In the genomic region with DNA sequence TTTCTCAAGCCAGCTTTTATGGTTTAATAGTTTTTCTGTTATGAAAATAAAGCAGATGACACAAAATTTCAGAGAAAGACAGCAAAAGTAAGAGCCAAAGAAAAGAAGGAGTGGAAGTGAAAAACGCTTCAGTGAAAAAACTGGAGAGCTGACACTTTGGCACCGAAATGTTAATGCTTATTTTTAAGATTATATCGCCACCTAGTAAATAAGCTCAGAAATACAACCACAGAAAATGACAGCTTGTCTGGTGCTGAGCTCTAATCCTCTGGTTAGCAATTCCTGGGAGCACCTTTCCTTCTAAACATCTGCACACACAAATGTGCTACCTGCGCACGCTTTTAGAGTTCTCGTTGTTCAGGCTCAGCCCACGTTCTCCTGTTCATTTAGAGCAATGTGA, we compare ENCODE assay signal across 8 cellular contexts.
A peak's percentile ranks its signal among the peaks of the same experiment; 100 is the strongest.
DNase-seq lines count a peak whose midpoint lies in the region; ATAC-seq, FAIRE-seq and TF ChIP-seq lines count a peak whose summit lies in the region.

No MANE protein-coding gene starts in this region.

- H3K9ac ChIP-seq in K562 (ENCODE audit: insufficient read depth in 1 of 2, low read depth in 2 of 2, low read length in 2 of 2), result no peak overlapping the region

- H3K79me2 ChIP-seq in K562 (ENCODE audit: control insufficient read depth, insufficient read depth, low read length), result no peaks in the 10 kb centered on the region

- ATAC-seq in Right ventricle myocardium inferior (no peak), HG02852 (IDR thresholded peaks at IDR 0.05; ENCODE audit: unreplicated experiment) (peak; percentile 70), K562 (no peak)

- in situ Hi-C loops in K562 (cut with MboI), result loop anchor here (25.0 kb wide), 1 partner anchor 724 kb away; no protein-coding TSS in a partner anchor

- TF ChIP-seq POLR2A in K562 (conservative IDR thresholded peaks at IDR 0.05) (no peak), vagina (IDR thresholded peaks at IDR 0.05) (no peak)

- H3K9me1 ChIP-seq in K562 (ENCODE audit: control insufficient read depth, insufficient read depth, low read length), result no peaks in the 10 kb centered on the region

- H3K4me1 ChIP-seq in cardiac muscle cell (ENCODE audit: low read depth) (no peaks in the 10 kb centered on the region), K562 (replicated peaks in 1 of 2; ENCODE audit: control insufficient read depth in 2 of 2, insufficient read depth in 2 of 2, low read length in 2 of 2) (no peaks in the 10 kb centered on the region), vagina (no peaks in the 10 kb centered on the region)

- 2% methylated on average over 7 of the region's 7 CpGs for WGBS in K562 (ENCODE audit: insufficient coverage, low coverage, missing lambda C conversion rate)

- TF ChIP-seq CTCF in cardiac muscle cell (IDR thresholded peaks at IDR 0.05; ENCODE audit: low read depth, low read length), result peak; percentile 45
- peak in 1 of 3 experiments; percentile 20; a peak in 2 of 6 replicates for TF ChIP-seq CTCF in K562 (IDR thresholded peaks at IDR 0.05 in 2 of 3, conservative IDR thresholded peaks at IDR 0.05 in 1 of 3; ENCODE audit: insufficient read depth in 2 of 3, low read depth in 1 of 3, low read length in 3 of 3)
- TF ChIP-seq CTCF in vagina (IDR thresholded peaks at IDR 0.05), result peak in 1 of 3 experiments; percentile 33

- POLR2A ChIA-PET in K562 (lab: Yijun Ruan, JAX), result no interaction called here

- peak; percentile 62 to 63; a peak in 3 of 4 replicates for TF ChIP-seq RAD21 in K562 (CRISPR knock-in tag; conservative IDR thresholded peaks at IDR 0.05 in 1 of 2, IDR thresholded peaks at IDR 0.05 in 1 of 2)

- no peak overlapping the region for H3K4me3 ChIP-seq in cardiac muscle cell
- H3K4me3 ChIP-seq in K562, result no peak overlapping the region
- no peak overlapping the region for H3K4me3 ChIP-seq in vagina

- H3K27me3 ChIP-seq in cardiac muscle cell (no peaks in the 10 kb centered on the region), K562 (ENCODE audit: control insufficient read depth in 2 of 2, insufficient read depth in 2 of 2, low read length in 2 of 2) (no peaks in the 10 kb centered on the region), vagina (no peaks in the 10 kb centered on the region)

- intact Hi-C loops in Right ventricle myocardium inferior (cut with DNase I) (no loop called here), K562 (cut with micrococcal nuclease) (loop anchor here (2.0 kb wide), 1 partner anchor 308 kb away; no protein-coding TSS in a partner anchor), vagina (cut with DNase I) (loop anchor here (2.0 to 5.0 kb wide), 2 partner anchors 308 to 729 kb away; no protein-coding TSS in a partner anchor)

- DNase-seq in cardiac muscle cell (ENCODE audit: low read depth in 1 of 2, low spot score in 1 of 2) (peak; percentile 31 to 60), Right ventricle myocardium inferior (ENCODE audit: missing footprints) (no peak), NCI-H226 (peak; percentile 32), K562 (ENCODE audit: extremely low read depth in 1 of 4, low spot score in 3 of 4) (peak in 1 of 4 experiments; percentile 2), kidney glomerular epithelial cell (lab: John Stamatoyannopoulos, UW) (peak; percentile 50), urothelium cell line (ENCODE audit: low spot score) (peak; percentile 53), vagina (ENCODE audit: extremely low spot score in 2 of 2) (no peak)

- TF ChIP-seq EP300 in K562 (IDR thresholded peaks at IDR 0.05; ENCODE audit: low read length), result no peak

- H3K27ac ChIP-seq in cardiac muscle cell (no peak overlapping the region), K562 (ENCODE audit: extremely low read depth, low read depth, low read length) (no peak overlapping the region), vagina (no peak overlapping the region)

- H3K4me2 ChIP-seq in K562 (ENCODE audit: insufficient read depth, low read length), result no peak overlapping the region

- FAIRE-seq in K562 (lab: Jason Lieb, UNC) (no peak), urothelium cell line (lab: Jason Lieb, UNC) (no peak)

- CTCF ChIA-PET in K562 (lab: Yijun Ruan, JAX; ENCODE audit: low intra/inter-chr PET ratio), result interaction anchor here (0.8 kb wide), 1 partner anchor 308 kb away, joined by 3 read pairs; no protein-coding TSS in a partner anchor

- H2AFZ ChIP-seq in K562 (ENCODE audit: low read depth, low read length), result no peak overlapping the region

- BruUV-seq in K562 (replicated peaks; lab: Mats Ljungman, UMichigan), result no TSS peak

- no peaks in the 10 kb centered on the region for H4K20me1 ChIP-seq in K562 (replicated peaks; ENCODE audit: control insufficient read depth, insufficient read depth, low read length)

- no peaks in the 10 kb centered on the region for H3K36me3 ChIP-seq in cardiac muscle cell
- no peaks in the 10 kb centered on the region for H3K36me3 ChIP-seq in K562 (ENCODE audit: control insufficient read depth, insufficient read depth, low read length)
- no peaks in the 10 kb centered on the region for H3K36me3 ChIP-seq in vagina

- H3K9me3 ChIP-seq in cardiac muscle cell (ENCODE audit: low read depth) (no peaks in the 10 kb centered on the region), K562 (replicated peaks; ENCODE audit: control insufficient read depth, insufficient read depth, low read depth, low read length) (no peaks in the 10 kb centered on the region), vagina (no peaks in the 10 kb centered on the region)

TF ChIP-seq in K562, 482 proteins besides CTCF, POLR2A, EP300 and RAD21 (continues in another document):
- TF ChIP-seq ZFP1 (CRISPR knock-in tag; IDR thresholded peaks at IDR 0.05) (no peak), ETV5 (CRISPR knock-in tag; IDR thresholded peaks at IDR 0.05; ENCODE audit: low read depth) (no peak), XRCC4 (IDR thresholded peaks at IDR 0.05; ENCODE audit: extremely low read depth, insufficient read depth, insufficient read length) (no peak), NELFE (IDR thresholded peaks at IDR 0.05; ENCODE audit: insufficient read depth, insufficient read length) (no peak), LCOR (CRISPR knock-in tag; IDR thresholded peaks at IDR 0.05) (no peak), FOS (IDR thresholded peaks at IDR 0.05; ENCODE audit: extremely low read depth, insufficient read length) (no peak), NFXL1 (CRISPR knock-in tag; IDR thresholded peaks at IDR 0.05) (no peak), CEBPG (CRISPR knock-in tag; IDR thresholded peaks at IDR 0.05) (no peak), CEBPG (tag; conservative IDR thresholded peaks at IDR 0.05 in 1 of 2, IDR thresholded peaks at IDR 0.05 in 1 of 2) (no peak), ZC3H8 (IDR thresholded peaks at IDR 0.05) (no peak), MIER1 (IDR thresholded peaks at IDR 0.05; ENCODE audit: low read depth) (no peak)
- TF ChIP-seq, protein P1, sequence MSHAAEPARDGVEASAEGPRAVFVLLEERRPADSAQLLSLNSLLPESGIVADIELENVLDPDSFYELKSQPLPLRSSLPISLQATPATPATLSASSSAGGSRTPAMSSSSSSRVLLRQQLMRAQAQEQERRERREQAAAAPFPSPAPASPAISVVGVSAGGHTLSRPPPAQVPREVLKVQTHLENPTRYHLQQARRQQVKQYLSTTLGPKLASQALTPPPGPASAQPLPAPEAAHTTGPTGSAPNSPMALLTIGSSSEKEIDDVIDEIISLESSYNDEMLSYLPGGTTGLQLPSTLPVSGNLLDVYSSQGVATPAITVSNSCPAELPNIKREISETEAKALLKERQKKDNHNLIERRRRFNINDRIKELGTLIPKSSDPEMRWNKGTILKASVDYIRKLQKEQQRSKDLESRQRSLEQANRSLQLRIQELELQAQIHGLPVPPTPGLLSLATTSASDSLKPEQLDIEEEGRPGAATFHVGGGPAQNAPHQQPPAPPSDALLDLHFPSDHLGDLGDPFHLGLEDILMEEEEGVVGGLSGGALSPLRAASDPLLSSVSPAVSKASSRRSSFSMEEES (CRISPR knock-in tag; IDR thresholded peaks at IDR 0.05), result no peak
- TF ChIP-seq, protein P2, sequence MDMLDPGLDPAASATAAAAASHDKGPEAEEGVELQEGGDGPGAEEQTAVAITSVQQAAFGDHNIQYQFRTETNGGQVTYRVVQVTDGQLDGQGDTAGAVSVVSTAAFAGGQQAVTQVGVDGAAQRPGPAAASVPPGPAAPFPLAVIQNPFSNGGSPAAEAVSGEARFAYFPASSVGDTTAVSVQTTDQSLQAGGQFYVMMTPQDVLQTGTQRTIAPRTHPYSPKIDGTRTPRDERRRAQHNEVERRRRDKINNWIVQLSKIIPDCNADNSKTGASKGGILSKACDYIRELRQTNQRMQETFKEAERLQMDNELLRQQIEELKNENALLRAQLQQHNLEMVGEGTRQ (CRISPR knock-in tag; IDR thresholded peaks at IDR 0.05), result no peak
- TF ChIP-seq, protein P3, sequence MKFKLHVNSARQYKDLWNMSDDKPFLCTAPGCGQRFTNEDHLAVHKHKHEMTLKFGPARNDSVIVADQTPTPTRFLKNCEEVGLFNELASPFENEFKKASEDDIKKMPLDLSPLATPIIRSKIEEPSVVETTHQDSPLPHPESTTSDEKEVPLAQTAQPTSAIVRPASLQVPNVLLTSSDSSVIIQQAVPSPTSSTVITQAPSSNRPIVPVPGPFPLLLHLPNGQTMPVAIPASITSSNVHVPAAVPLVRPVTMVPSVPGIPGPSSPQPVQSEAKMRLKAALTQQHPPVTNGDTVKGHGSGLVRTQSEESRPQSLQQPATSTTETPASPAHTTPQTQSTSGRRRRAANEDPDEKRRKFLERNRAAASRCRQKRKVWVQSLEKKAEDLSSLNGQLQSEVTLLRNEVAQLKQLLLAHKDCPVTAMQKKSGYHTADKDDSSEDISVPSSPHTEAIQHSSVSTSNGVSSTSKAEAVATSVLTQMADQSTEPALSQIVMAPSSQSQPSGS (CRISPR knock-in tag; IDR thresholded peaks at IDR 0.05), result no peak

Comparison
In these comparisons a context has a peak if more than half of its experiments do, and no peak if none do; other contexts are left out.
1. DNase-seq: peak in cardiac muscle cell (2 of 2), NCI-H226 (single experiment), kidney glomerular epithelial cell (single experiment) and urothelium cell line (single experiment); none in Right ventricle myocardium inferior (single experiment) and vagina (0 of 2).